19 cellular contexts compared by ENCODE assay signal in the genomic region with DNA sequence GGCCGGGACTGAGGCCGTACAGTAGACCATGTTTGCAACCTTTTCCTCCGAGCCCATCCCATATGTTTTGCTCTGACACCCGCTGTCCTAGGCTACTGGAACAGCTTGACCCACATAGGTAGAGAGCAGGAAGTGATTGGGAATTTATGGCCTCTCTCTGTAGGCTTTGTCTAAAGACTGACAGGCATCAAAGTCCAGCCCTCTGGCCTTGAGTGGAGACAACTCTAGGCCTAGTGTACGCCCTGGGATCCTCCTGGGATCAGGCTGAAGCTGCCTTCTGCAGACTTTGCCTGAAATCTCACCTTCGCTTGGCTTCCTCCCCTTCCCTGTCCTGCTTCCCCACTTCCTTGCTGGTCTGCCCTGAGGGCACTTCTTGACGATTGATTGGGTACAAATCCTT. TPM values are rescaled to one million over a fixed set of nuclear protein-coding genes. Genes with fewer than 3 reads are reported as not detected.
DNase-seq lines count a peak whose midpoint lies in the region; ATAC-seq and TF ChIP-seq lines count a peak whose summit lies in the region.
"Had no signal": no experiment of that assay in that cellular context is flagged by ENCODE, and none has a peak within 500 bp of the region (broad histone marks: within the 10 kb centered on the region; RNA-seq: fewer than 3 reads in every experiment).

No MANE protein-coding gene starts in this region.

- H3K9me3 ChIP-seq in Caco-2, result no peaks in the 10 kb centered on the region
- H3K9me3 ChIP-seq in colonic mucosa, result no peaks in the 10 kb centered on the region
- H3K9me3 ChIP-seq in mucosa of rectum (ENCODE audit: control insufficient read depth in 2 of 2, low read length in 2 of 2), result no peaks in the 10 kb centered on the region
- H3K9me3 ChIP-seq: SJCRH30 had no signal

- H3K4me3 ChIP-seq in Caco-2 (ENCODE audit: low read depth, low read length) (no peak overlapping the region), colonic mucosa (no peak overlapping the region), mucosa of rectum (ENCODE audit: low read length in 2 of 2) (peak overlapping the region; percentile 24 to 35)
- H3K4me3 ChIP-seq: GM12878, GM23338, SJCRH30 had no signal

- peaks cover 22% of the 10 kb centered on the region for H3K36me3 Mint-ChIP-seq in Caco-2 (ENCODE audit: insufficient read depth, unreplicated experiment)

- H3K27ac Mint-ChIP-seq in Caco-2 (ENCODE audit: unreplicated experiment), result no peak overlapping the region
- H3K27ac Mint-ChIP-seq: GM23338 had no signal

- H3K36me3 ChIP-seq in Caco-2 (ENCODE audit: control insufficient read depth, insufficient read depth, low read length) (no peaks in the 10 kb centered on the region), colonic mucosa (no peaks in the 10 kb centered on the region), mucosa of rectum (ENCODE audit: control insufficient read depth in 2 of 2, insufficient read depth in 2 of 2, low read length in 2 of 2) (no peaks in the 10 kb centered on the region)
- H3K36me3 ChIP-seq: SJCRH30 had no signal

- peak overlapping the region in 1 of 2 donors; percentile 64 for H3K9ac ChIP-seq in colonic mucosa (ENCODE audit: low read depth in 2 of 2, low read length in 2 of 2)
- H3K9ac ChIP-seq in mucosa of rectum (ENCODE audit: low read depth in 1 of 2, low read length in 2 of 2), result no peak overlapping the region

- DNase-seq in Caco-2, result peak; percentile 32 to 57
- peak; percentile 67 for DNase-seq in HuH-7.5 (ENCODE audit: low spot score)
- DNase-seq in colonic mucosa, result peak; percentile 77
- DNase-seq in COLO829 (ENCODE audit: low spot score), result no peak
- no peak for DNase-seq in HK-2 (ENCODE audit: unreplicated experiment)
- DNase-seq: DND-41, GDM1, MV-4-11, NCI-H1417 treated with DMSO at 0.1 percent for 48 hours, NCI-H2029, NCI-H2171 treated with DMSO at 0.1 percent for 48 hours, NCI-H748 treated with DMSO at 0.1 percent for 48 hours, RPMI8226, SJCRH30 had no signal

- no peaks in the 10 kb centered on the region for H3K9me3 Mint-ChIP-seq in Caco-2 (ENCODE audit: unreplicated experiment)
- H3K9me3 Mint-ChIP-seq: GM23338 had no signal

- intact Hi-C loops in Caco-2 (cut with micrococcal nuclease; ENCODE audit: unreplicated experiment), result no loop called here
- intact Hi-C loops in colonic mucosa (cut with DNase I), result loop anchor here (10.0 kb wide), 2 partner anchors 83 to 193 kb away; no protein-coding TSS in a partner anchor

- no peak overlapping the region for H3K4me3 Mint-ChIP-seq in Caco-2 (ENCODE audit: unreplicated experiment)
- H3K4me3 Mint-ChIP-seq: GM23338 had no signal

- BruUV-seq in Caco-2 (replicated peaks; lab: Mats Ljungman, UMichigan), result no TSS peak

- CTCF ChIA-PET in Caco-2 (lab: Charles Lee), result interaction anchor here (1.5 to 3.0 kb wide), 2 partner anchors 13 to 252 kb away, joined by 4 to 9 read pairs; no protein-coding TSS in a partner anchor

- H3K27me3 Mint-ChIP-seq in Caco-2 (ENCODE audit: insufficient read depth, unreplicated experiment), result no peaks in the 10 kb centered on the region

- TF ChIP-seq CTCF in Caco-2 (IDR thresholded peaks at IDR 0.05; ENCODE audit: insufficient read depth in 1 of 2, low read depth in 1 of 2, low read length in 1 of 2, severe bottlenecking in 1 of 2, unreplicated experiment in 1 of 2) (no peak), colonic mucosa (IDR thresholded peaks at IDR 0.05) (no peak)

- H3K27ac ChIP-seq in colonic mucosa (no peak overlapping the region), mucosa of rectum (ENCODE audit: low read depth in 2 of 2, low read length in 2 of 2) (peak overlapping the region; percentile 44 to 79)
- H3K27ac ChIP-seq: C4-2B, SJCRH30 had no signal

- POLR2A ChIA-PET in Caco-2 (lab: Charles Lee), result no interaction called here

- H3K4me1 ChIP-seq in Caco-2 (peaks cover 15% of the 10 kb centered on the region), colonic mucosa (no peaks in the 10 kb centered on the region), mucosa of rectum (ENCODE audit: control insufficient read depth in 2 of 2, insufficient read depth in 2 of 2, low read length in 2 of 2) (peaks cover 23 to 25% of the 10 kb centered on the region in 2 donors)

- no peak for ATAC-seq in GM21528 (IDR thresholded peaks at IDR 0.05; ENCODE audit: low FRiP score, unreplicated experiment)
- ATAC-seq: GM12878, GM23338 had no signal

- H3K4me1 Mint-ChIP-seq in Caco-2 (ENCODE audit: low read depth, unreplicated experiment), result peaks cover 12% of the 10 kb centered on the region

- H3K27me3 ChIP-seq in Caco-2 (replicated peaks; ENCODE audit: control insufficient read depth, insufficient read depth, low read length) (no peaks in the 10 kb centered on the region), colonic mucosa (no peaks in the 10 kb centered on the region), mucosa of rectum (ENCODE audit: control insufficient read depth in 2 of 2, insufficient read depth in 2 of 2, low read length in 2 of 2) (no peaks in the 10 kb centered on the region)
- H3K27me3 ChIP-seq: SJCRH30 had no signal

RNA-seq across cellular contexts. Expression of a gene that starts 13.6 kb away (rescaled TPM):
- total RNA-seq in Caco-2 (2022) (43.0 and 57.8 TPM in 2 replicates), colonic mucosa (10 to 100 TPM; 26.9 to 44.9 TPM)

Comparison
In these comparisons a context has a peak if more than half of its experiments do, and no peak if none do; other contexts are left out.
1. DNase-seq: peak in Caco-2 (2 of 2), HuH-7.5 (single experiment) and colonic mucosa (single experiment); none in COLO829 (single experiment) and HK-2 (single experiment).
2. H3K4me3 ChIP-seq: peak in mucosa of rectum (2 of 2); none in Caco-2 (single experiment) and colonic mucosa (single experiment).